Comparison of ENCODE assay signal across 16 cellular contexts in the genomic region with DNA sequence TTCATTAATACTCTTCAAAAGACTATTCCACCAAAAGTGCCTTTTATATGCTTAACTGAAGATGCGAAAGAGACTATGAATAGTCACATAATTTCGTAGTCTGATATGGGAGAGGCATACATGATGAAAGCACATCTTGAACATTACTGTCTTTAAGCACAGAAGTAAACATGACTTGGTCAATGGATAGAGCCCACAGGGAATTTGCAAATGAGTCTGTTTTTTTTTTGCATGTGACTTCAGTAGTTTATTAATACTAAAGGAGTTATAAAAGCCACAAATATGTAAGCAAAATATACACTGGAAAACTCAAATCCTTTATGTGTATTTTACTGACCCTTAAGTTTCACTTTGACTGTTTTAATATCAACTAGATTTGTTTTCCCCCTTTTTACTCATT. TPM values are rescaled to one million over a fixed set of nuclear protein-coding genes. Genes with fewer than 3 reads are reported as not detected.
A peak's percentile ranks its signal among the peaks of the same experiment; 100 is the strongest.
DNase-seq lines count a peak whose midpoint lies in the region; ATAC-seq and TF ChIP-seq lines count a peak whose summit lies in the region.
"Had no signal": no experiment of that assay in that cellular context is flagged by ENCODE, and none has a peak within 500 bp of the region (broad histone marks: within the 10 kb centered on the region; RNA-seq: fewer than 3 reads in every experiment).

No MANE protein-coding gene starts in this region.

- CTCF ChIA-PET in CD8-positive, alpha-beta T cell (lab: Charles Lee): no interaction called here

- no peak overlapping the region for H3K4me3 Mint-ChIP-seq in activated naive CD8-positive, alpha-beta T cell treated with anti-CD3 and anti-CD28 coated beads, Interleukin-2, amount 50 U/mL, for 24 hours
- H3K4me3 Mint-ChIP-seq in CD8-positive, alpha-beta T cell: no peak overlapping the region
- H3K4me3 Mint-ChIP-seq: CD4-positive, alpha-beta memory T cell had no signal

- no peaks in the 10 kb centered on the region for H3K4me1 ChIP-seq in CD8-positive, alpha-beta T cell (ENCODE audit: insufficient read depth, low read length)
- H3K4me1 ChIP-seq: BE2C, Caco-2 had no signal

- peaks cover 43% of the 10 kb centered on the region for H3K36me3 ChIP-seq in CD8-positive, alpha-beta T cell (ENCODE audit: insufficient read depth, low read length)

- no peak overlapping the region for H3K4me3 ChIP-seq in fibroblast of villous mesenchyme (ENCODE audit: low read depth, low read length)
- no peak overlapping the region for H3K4me3 ChIP-seq in CD8-positive, alpha-beta T cell (ENCODE audit: low read depth, low read length)
- H3K4me3 ChIP-seq: K562 had no signal

- intact Hi-C loops in CD8-positive, alpha-beta T cell (cut with DNase I, micrococcal nuclease): no loop called here

- H3K27ac Mint-ChIP-seq in activated naive CD8-positive, alpha-beta T cell treated with anti-CD3 and anti-CD28 coated beads, Interleukin-2, amount 50 U/mL, for 24 hours: peak overlapping the region; percentile 13
- no peak overlapping the region for H3K27ac Mint-ChIP-seq in CD8-positive, alpha-beta T cell

- POLR2A ChIA-PET in CD8-positive, alpha-beta T cell (lab: Charles Lee): no interaction called here

- H3K27me3 ChIP-seq in CD8-positive, alpha-beta T cell (ENCODE audit: insufficient read depth, low read length): no peaks in the 10 kb centered on the region
- H3K27me3 ChIP-seq: BE2C had no signal

- ATAC-seq in activated naive CD8-positive, alpha-beta T cell treated with anti-CD3 and anti-CD28 coated beads, Interleukin-2, amount 50 U/mL, for 24 hours: no peak
- no peak for ATAC-seq in CD8-positive, alpha-beta T cell
- ATAC-seq in GM19324 (IDR thresholded peaks at IDR 0.05; ENCODE audit: low FRiP score, unreplicated experiment): no peak
- ATAC-seq in HG02938 (IDR thresholded peaks at IDR 0.05; ENCODE audit: unreplicated experiment): no peak
- ATAC-seq: HCT116, K562 had no signal

- peaks cover 3% of the 10 kb centered on the region for H3K4me1 Mint-ChIP-seq in activated naive CD8-positive, alpha-beta T cell treated with anti-CD3 and anti-CD28 coated beads, Interleukin-2, amount 50 U/mL, for 24 hours
- peaks cover 23% of the 10 kb centered on the region for H3K4me1 Mint-ChIP-seq in CD8-positive, alpha-beta T cell (ENCODE audit: low read depth)

- H3K27ac ChIP-seq in CD8-positive, alpha-beta T cell (ENCODE audit: low read depth, low read length): no peak overlapping the region
- H3K27ac ChIP-seq: C4-2B, HL-60 had no signal

- H3K36me3 Mint-ChIP-seq in activated naive CD8-positive, alpha-beta T cell treated with anti-CD3 and anti-CD28 coated beads, Interleukin-2, amount 50 U/mL, for 24 hours (ENCODE audit: low read depth): peaks cover 33% of the 10 kb centered on the region
- peaks cover 74% of the 10 kb centered on the region for H3K36me3 Mint-ChIP-seq in CD8-positive, alpha-beta T cell

- no peaks in the 10 kb centered on the region for H3K27me3 Mint-ChIP-seq in activated naive CD8-positive, alpha-beta T cell treated with anti-CD3 and anti-CD28 coated beads, Interleukin-2, amount 50 U/mL, for 24 hours
- no peaks in the 10 kb centered on the region for H3K27me3 Mint-ChIP-seq in CD8-positive, alpha-beta T cell (ENCODE audit: low read depth)
- H3K27me3 Mint-ChIP-seq: CD4-positive, alpha-beta memory T cell had no signal

- no peaks in the 10 kb centered on the region for H3K9me3 Mint-ChIP-seq in activated naive CD8-positive, alpha-beta T cell treated with anti-CD3 and anti-CD28 coated beads, Interleukin-2, amount 50 U/mL, for 24 hours
- no peaks in the 10 kb centered on the region for H3K9me3 Mint-ChIP-seq in CD8-positive, alpha-beta T cell
- H3K9me3 Mint-ChIP-seq: CD4-positive, alpha-beta memory T cell had no signal

- DNase-seq in AG08396 (ENCODE audit: low spot score): peak; percentile 22
- DNase-seq in EL: peak; percentile 21
- no peak for DNase-seq in activated naive CD8-positive, alpha-beta T cell treated with anti-CD3 and anti-CD28 coated beads, Interleukin-2, amount 50 U/mL, for 24 hours
- DNase-seq in fibroblast of villous mesenchyme (ENCODE audit: low read depth): peak; percentile 83
- DNase-seq in CD8-positive, alpha-beta T cell: no peak
- DNase-seq: BE2C; Caco-2; CD4-positive, alpha-beta memory T cell; DND-41 had no signal

- no peak for TF ChIP-seq CTCF in fibroblast of villous mesenchyme (IDR thresholded peaks at IDR 0.05; ENCODE audit: insufficient read depth, low read depth, low read length)
- no peak for TF ChIP-seq CTCF in CD8-positive, alpha-beta T cell (IDR thresholded peaks at IDR 0.05)

- H3K9me3 ChIP-seq in CD8-positive, alpha-beta T cell (ENCODE audit: low read length): no peaks in the 10 kb centered on the region
- H3K9me3 ChIP-seq: BE2C, Caco-2 had no signal

RNA-seq across cellular contexts. Expression of gene ADPRM, which starts 15.9 kb away (rescaled TPM):
- 7.7 and 10.8 TPM in 2 replicates for total RNA-seq in fibroblast of villous mesenchyme
- 10 to 100 TPM; 24.9 to 25.7 TPM for total RNA-seq in CD8-positive, alpha-beta T cell

RNA-seq across cellular contexts. Expression of gene SCO1, which starts 16.0 kb away (rescaled TPM):
- total RNA-seq in fibroblast of villous mesenchyme: 17.3 and 38.3 TPM in 2 replicates
- 10 to 100 TPM; 14.2 to 17.1 TPM for total RNA-seq in CD8-positive, alpha-beta T cell

RNA-seq across cellular contexts. Expression of gene TMEM220, which starts 16.5 kb away (rescaled TPM):
- 2.6 and 3.5 TPM in 2 replicates for total RNA-seq in fibroblast of villous mesenchyme
- 1 to 10 TPM; 3.5 TPM for total RNA-seq in CD8-positive, alpha-beta T cell
- total RNA-seq: Caco-2, H4, K562 had no signal

RNA-seq across cellular contexts. Expression of gene MYH3, which starts 56.2 kb away (rescaled TPM):
- total RNA-seq in fibroblast of villous mesenchyme: 0.43 and 0.97 TPM in 2 replicates
- 1 to 10 TPM; 2.5 to 3.2 TPM for total RNA-seq in CD8-positive, alpha-beta T cell
- total RNA-seq: H4 had no signal

Comparison
In these comparisons a context has a peak if more than half of its experiments do, and no peak if none do; other contexts are left out.
1. DNase-seq: peak in AG08396 (single experiment), EL (single experiment) and fibroblast of villous mesenchyme (single experiment); none in activated naive CD8-positive, alpha-beta T cell treated with anti-CD3 and anti-CD28 coated beads, Interleukin-2, amount 50 U/mL, for 24 hours (single experiment) and CD8-positive, alpha-beta T cell (0 of 7).